8 cellular contexts compared by ENCODE assay signal in genomic region chr15:100350434-100351226, GRCh38. TPM values are rescaled to one million over a fixed set of nuclear protein-coding genes. Genes with fewer than 3 reads are reported as not detected.
DNase-seq lines count a peak whose midpoint lies in the region; ATAC-seq and TF ChIP-seq lines count a peak whose summit lies in the region.

No MANE protein-coding gene starts in this region.

- no peak overlapping the region for H3K14ac ChIP-seq in H9 (ENCODE audit: insufficient read depth, low read length)

- H3K9me3 Mint-ChIP-seq in H9: 0 out of 5 replicates have a peak, but pooled peaks cover 0 to 1% of the 10 kb centered on the region in 2 experiments

- no peak; the same call in 2 of the 3 replicates for TF ChIP-seq CTCF in H9 (conservative IDR thresholded peaks at IDR 0.05)
- TF ChIP-seq CTCF in Peyer's patch (IDR thresholded peaks at IDR 0.05): no peak
- no peak for TF ChIP-seq CTCF in esophagus muscularis mucosa (IDR thresholded peaks at IDR 0.05)
- TF ChIP-seq CTCF in osteoblast (IDR thresholded peaks at IDR 0.05; ENCODE audit: extremely low read depth, low read depth, low read length): no peak

- H3K36me3 ChIP-seq in Peyer's patch: no peaks in the 10 kb centered on the region
- no peaks in the 10 kb centered on the region for H3K36me3 ChIP-seq in esophagus muscularis mucosa
- H3K36me3 ChIP-seq in osteoblast (ENCODE audit: insufficient read depth, low read length): no peaks in the 10 kb centered on the region

- no peaks in the 10 kb centered on the region for H3K36me3 Mint-ChIP-seq in H9 (ENCODE audit: insufficient read depth in 1 of 3, low read depth in 3 of 3)

- no peak overlapping the region for H3T11ph ChIP-seq in H9 (ENCODE audit: low read length)

- H3K56ac ChIP-seq in H9 (ENCODE audit: insufficient read length, low read depth, low read length): no peak overlapping the region

- H3K23me2 ChIP-seq in H9 (ENCODE audit: insufficient read length, low read depth, low read length, poor library complexity, severe bottlenecking): no peaks in the 10 kb centered on the region

- H3K9me3 ChIP-seq in H9 (ENCODE audit: control insufficient read depth, low read depth, low read length): no peaks in the 10 kb centered on the region
- H3K9me3 ChIP-seq in Peyer's patch: no peaks in the 10 kb centered on the region
- H3K9me3 ChIP-seq in esophagus muscularis mucosa: no peaks in the 10 kb centered on the region
- no peaks in the 10 kb centered on the region for H3K9me3 ChIP-seq in osteoblast (ENCODE audit: low read depth, low read length)

- ATAC-seq in GM19395 (IDR thresholded peaks at IDR 0.05; ENCODE audit: unreplicated experiment): no peak

- H3K4ac ChIP-seq in H9 (ENCODE audit: low read depth, low read length): no peak overlapping the region

- intact Hi-C loops in esophagus muscularis mucosa (cut with DNase I): loop anchor here (5.0 kb wide), 1 partner anchor 252 kb away; the partner anchor contains the start of genes ASB7 and LINS1

- H4K91ac ChIP-seq in H9 (ENCODE audit: insufficient read length, low read depth, low read length): no peak overlapping the region

- H3K18ac ChIP-seq in H9 (ENCODE audit: insufficient read length, low read depth, low read length): no peak overlapping the region

- no peak overlapping the region for H3K27ac ChIP-seq in H9 (ENCODE audit: insufficient read length, low read depth, low read length)
- peak overlapping the region; percentile 79 to 90 (median 86) for H3K27ac ChIP-seq in Peyer's patch
- peak overlapping the region; percentile 94 to 99 (median 98) for H3K27ac ChIP-seq in esophagus muscularis mucosa (replicated peaks in 1 of 4)
- H3K27ac ChIP-seq in osteoblast (ENCODE audit: low read depth, low read length): peak overlapping the region; percentile 82

- H3K27me3 Mint-ChIP-seq in H9 (ENCODE audit: low read depth): peaks cover 38% of the 10 kb centered on the region

- H4K5ac ChIP-seq in H9 (ENCODE audit: insufficient read length, low read depth, low read length): no peak overlapping the region

- H3K79me1 ChIP-seq in H9 (ENCODE audit: insufficient read depth, low read depth, low read length, poor library complexity, severe bottlenecking): no peaks in the 10 kb centered on the region

- WGBS in H9 (ENCODE audit: extremely low coverage, insufficient read length, low lambda C conversion rate): no CpG with 5 or more reads among the region's 19 CpGs
- 36% methylated on average over 19 of the region's 19 CpGs for WGBS in esophagus muscularis mucosa

- no peaks in the 10 kb centered on the region for H3K79me2 ChIP-seq in H9 (ENCODE audit: insufficient read depth, low read length)
- H3K79me2 ChIP-seq in osteoblast (ENCODE audit: insufficient read depth, low read length): no peaks in the 10 kb centered on the region

- no peak overlapping the region for H3K9ac ChIP-seq in H9 (ENCODE audit: extremely low read depth, insufficient read length, low read length)

- no peak overlapping the region for H2AK5ac ChIP-seq in H9 (ENCODE audit: insufficient read length, low read length)

- no peak for TF ChIP-seq EP300 in esophagus muscularis mucosa (IDR thresholded peaks at IDR 0.05)

- no peak overlapping the region for H2BK120ac ChIP-seq in H9 (ENCODE audit: low read depth, low read length, poor library complexity, severe bottlenecking)

- no peak overlapping the region for H4K8ac ChIP-seq in H9 (replicated peaks; ENCODE audit: insufficient read length, low read depth, low read length)

- H3K4me1 ChIP-seq in H9 (ENCODE audit: insufficient read depth, low read length) (no peaks in the 10 kb centered on the region), Peyer's patch (no peaks in the 10 kb centered on the region), esophagus muscularis mucosa (peaks cover 6 to 16% (median 15%) of the 10 kb centered on the region in 4 donors), osteoblast (ENCODE audit: insufficient read depth, low read length) (peaks cover 8% of the 10 kb centered on the region)

- H3K27ac Mint-ChIP-seq in H9: no peak overlapping the region

- H2BK20ac ChIP-seq in H9 (ENCODE audit: low read depth, low read length, poor library complexity, severe bottlenecking): no peak overlapping the region

- no peak overlapping the region for H2BK12ac ChIP-seq in H9 (ENCODE audit: insufficient read length, low read depth, low read length)

- no peak overlapping the region for H3K23ac ChIP-seq in H9 (ENCODE audit: insufficient read length, low read depth, low read length)

- H3K4me3 ChIP-seq in Peyer's patch (peak overlapping the region in 2 of 4 donors; percentile 60 to 77), esophagus muscularis mucosa (peak overlapping the region; percentile 69 to 81 (median 74)), osteoblast (ENCODE audit: insufficient read depth, low read length) (peak overlapping the region; percentile 93)

- H4K20me1 ChIP-seq in H9 (ENCODE audit: control insufficient read depth, insufficient read depth, insufficient read length): no peaks in the 10 kb centered on the region
- H4K20me1 ChIP-seq in osteoblast (ENCODE audit: insufficient read depth, low read length): no peaks in the 10 kb centered on the region

- H3K4me3 Mint-ChIP-seq in H9: peak overlapping the region; percentile 86 to 92

- DNase-seq in H9 (no peak), Peyer's patch (peak in 1 of 3 donors; percentile 49), esophagus muscularis mucosa (ENCODE audit: extremely low spot score) (no peak), osteoblast (ENCODE audit: insufficient read length, low spot score, missing footprints) (peak; percentile 86), NCI-H1694 treated with DMSO at 0.1 percent for 48 hours (lab: John Stamatoyannopoulos, UW) (no peak), middle frontal gyrus (ENCODE audit: extremely low spot score, low spot score) (no peak), nucleus accumbens (lab: John Stamatoyannopoulos, UW) (no peak)

- H3K27me3 ChIP-seq in H9 (ENCODE audit: insufficient read depth, low read length): no peaks in the 10 kb centered on the region
- no peaks in the 10 kb centered on the region for H3K27me3 ChIP-seq in Peyer's patch
- no peaks in the 10 kb centered on the region for H3K27me3 ChIP-seq in esophagus muscularis mucosa
- H3K27me3 ChIP-seq in osteoblast (ENCODE audit: insufficient read depth, low read length): no peaks in the 10 kb centered on the region

- no peak for TF ChIP-seq POLR2A in Peyer's patch (IDR thresholded peaks at IDR 0.05)
- TF ChIP-seq POLR2A in esophagus muscularis mucosa (IDR thresholded peaks at IDR 0.05; ENCODE audit: low read depth): no peak

- H2BK5ac ChIP-seq in H9 (ENCODE audit: insufficient read length, low read length): no peak overlapping the region

- no peak overlapping the region for H2BK15ac ChIP-seq in H9 (ENCODE audit: low read depth, low read length)

- peak overlapping the region; percentile 39 for H3K4me2 ChIP-seq in H9 (ENCODE audit: insufficient read depth, insufficient read length, low read length)
- peak overlapping the region; percentile 98 for H3K4me2 ChIP-seq in osteoblast (ENCODE audit: insufficient read depth, low read length)

- H3K4me1 Mint-ChIP-seq in H9: peaks cover 11 to 12% of the 10 kb centered on the region in 2 experiments

- H2AFZ ChIP-seq in H9 (ENCODE audit: low read length) (no peak overlapping the region), osteoblast (ENCODE audit: low read length) (peak overlapping the region; percentile 100)

RNA-seq across cellular contexts. Expression of gene ADAMTS17, which starts 8.9 kb away (rescaled TPM):
- 2.6 and 2.9 TPM in 2 replicates for total RNA-seq in H9 (2021)
- total RNA-seq in Peyer's patch: 10 to 100 TPM in 1 of 4 donors, 1 to 10 TPM in 3; 7.2 to 15.1 (median 8.9) TPM
- 10 to 100 TPM in 1 of 4 donors, 1 to 10 TPM in 3; 5.3 to 12.0 (median 6.6) TPM for total RNA-seq in esophagus muscularis mucosa
- total RNA-seq in osteoblast: under 0.01 and 0.29 TPM in 2 replicates
